In genomic region chr9:89729954-89730530, GRCh38 we compare ENCODE assay signal across 19 cellular contexts.
A peak's percentile ranks its signal among the peaks of the same experiment; 100 is the strongest.
DNase-seq lines count a peak whose midpoint lies in the region; ATAC-seq, FAIRE-seq and TF ChIP-seq lines count a peak whose summit lies in the region.
"Had no signal": no experiment of that assay in that cellular context is flagged by ENCODE, and none has a peak within 500 bp of the region (broad histone marks: within the 10 kb centered on the region; RNA-seq: fewer than 3 reads in every experiment).

No MANE protein-coding gene starts in this region.

- intact Hi-C loops in IMR-90 (cut with micrococcal nuclease) (no loop called here), HepG2 (cut with micrococcal nuclease; ENCODE audit: unreplicated experiment) (loop anchor here (10.0 kb wide), 1 partner anchor 375 kb away; no protein-coding TSS in a partner anchor)

- H3K36me3 ChIP-seq in BLaER1 treated with 17β-estradiol and CSF1 and Interleukin-3, amounts not matched to agents 10 nM and 100 nM = no peaks in the 10 kb centered on the region
- H3K36me3 ChIP-seq in IMR-90 (ENCODE audit: control insufficient read depth, insufficient read depth, low read length) (no peaks in the 10 kb centered on the region), HepG2 (replicated peaks in 1 of 2; ENCODE audit: control insufficient read depth in 1 of 2, insufficient read depth in 2 of 2, low read length in 2 of 2) (no peaks in the 10 kb centered on the region), trophoblast cell (ENCODE audit: control insufficient read depth in 1 of 2, insufficient read depth in 2 of 2, low read length in 2 of 2) (no peaks in the 10 kb centered on the region), gastroesophageal sphincter (no peaks in the 10 kb centered on the region)

- no peak overlapping the region for H4K91ac ChIP-seq in IMR-90 (ENCODE audit: insufficient read depth, low read depth, low read length)
- H4K91ac ChIP-seq in trophoblast cell (ENCODE audit: low read depth, low read length) = peak overlapping the region; percentile 26

- peaks cover 24 to 69% (median 64%) of the 10 kb centered on the region in 10 experiments for H3K4me1 ChIP-seq in BLaER1 treated with 17β-estradiol and CSF1 and Interleukin-3, amounts not matched to agents 10 nM and 100 nM
- H3K4me1 ChIP-seq in IMR-90 (ENCODE audit: control insufficient read depth, insufficient read depth, low read length) (no peaks in the 10 kb centered on the region), HepG2 (ENCODE audit: insufficient read depth, low read length) (peaks cover 26% of the 10 kb centered on the region), trophoblast cell (ENCODE audit: control insufficient read depth in 1 of 2, insufficient read depth in 2 of 2, low read length in 2 of 2) (peaks cover 4 to 6% of the 10 kb centered on the region in 2 experiments), gastroesophageal sphincter (peaks cover 0 to 20% (median 11%) of the 10 kb centered on the region in 3 donors)

- TF ChIP-seq EP300 in HepG2 (IDR thresholded peaks at IDR 0.05; ENCODE audit: low read depth in 2 of 2, low read length in 2 of 2) (no peak), HepG2 (CRISPR knock-in tag; IDR thresholded peaks at IDR 0.05; ENCODE audit: borderline replicate concordance) (no peak), gastroesophageal sphincter (IDR thresholded peaks at IDR 0.05) (no peak)

- no peak for TF ChIP-seq RAD21 in IMR-90 (IDR thresholded peaks at IDR 0.05; ENCODE audit: low read length)
- TF ChIP-seq RAD21 in HepG2 (CRISPR knock-in tag; IDR thresholded peaks at IDR 0.05) = no peak

- no peak overlapping the region for H4K5ac ChIP-seq in IMR-90 (ENCODE audit: low read depth, low read length)

- no peaks in the 10 kb centered on the region for H3K79me2 ChIP-seq in HepG2 (ENCODE audit: insufficient read depth, low read length)
- H3K79me2 ChIP-seq in trophoblast cell (ENCODE audit: control insufficient read depth, insufficient read depth, low read length, poor library complexity) = no peaks in the 10 kb centered on the region

- TF ChIP-seq CTCF in IMR-90 (conservative IDR thresholded peaks at IDR 0.05; ENCODE audit: low read depth, low read length) (no peak), HepG2 (CRISPR knock-in tag; IDR thresholded peaks at IDR 0.05) (no peak), gastroesophageal sphincter (IDR thresholded peaks at IDR 0.05) (no peak), omental fat pad (IDR thresholded peaks at IDR 0.05) (no peak)

- H3K4me3 ChIP-seq in BLaER1 treated with 17β-estradiol and CSF1 and Interleukin-3, amounts not matched to agents 10 nM and 100 nM = no peak overlapping the region
- no peak overlapping the region for H3K4me3 ChIP-seq in IMR-90 (ENCODE audit: insufficient read depth, low read depth, low read length)
- H3K4me3 ChIP-seq in HepG2 (replicated peaks in 1 of 3; ENCODE audit: insufficient read depth in 1 of 3, low read depth in 2 of 3, low read length in 3 of 3) = no peak overlapping the region
- H3K4me3 ChIP-seq in trophoblast cell (ENCODE audit: low read depth, low read length) = peak overlapping the region; percentile 8
- H3K4me3 ChIP-seq in gastroesophageal sphincter = no peak overlapping the region

- no peak overlapping the region for H4K12ac ChIP-seq in trophoblast cell (ENCODE audit: low read depth, low read length)

- H3K23ac ChIP-seq in IMR-90 (ENCODE audit: low read depth, low read length) (no peak overlapping the region), trophoblast cell (ENCODE audit: low read length) (peak overlapping the region; percentile 3)

- H3K79me1 ChIP-seq in IMR-90 (ENCODE audit: low read depth in 1 of 2, low read length in 2 of 2) (no peaks in the 10 kb centered on the region), trophoblast cell (ENCODE audit: low read length) (peaks cover 14% of the 10 kb centered on the region)

- peak overlapping the region; percentile 19 for H2BK12ac ChIP-seq in trophoblast cell (ENCODE audit: low read length)

- H2BK5ac ChIP-seq in IMR-90 (ENCODE audit: low read depth, low read length, poor library complexity, severe bottlenecking) (peak overlapping the region; percentile 82), trophoblast cell (ENCODE audit: low read depth, low read length, poor library complexity) (no peak overlapping the region)

- WGBS in IMR-90 (ENCODE audit: extremely low coverage in 2 of 2, insufficient read length in 1 of 2), 2 experiments = 73 to 100% methylated on average over 3 to 4 of the region's 5 CpGs
- 36% methylated on average over 5 of the region's 5 CpGs for WGBS in HepG2 (ENCODE audit: low lambda C conversion rate)
- 100% methylated on average over 4 of the region's 5 CpGs for WGBS in trophoblast cell (ENCODE audit: extremely low coverage, insufficient coverage, insufficient read length)
- WGBS in gastroesophageal sphincter (ENCODE audit: low coverage in 1 of 2), 2 donors = 74 to 85% methylated on average over 5 of the region's 5 CpGs

- BruUV-seq in IMR-90 (replicated peaks; lab: Mats Ljungman, UMichigan) (no TSS peak), HepG2 (replicated peaks; lab: Mats Ljungman, UMichigan) (no TSS peak)

- peaks cover 0 to 4% (median 0%) of the 10 kb centered on the region in 11 experiments; a peak in 1 of 22 replicates for H3K9me3 ChIP-seq in BLaER1 treated with 17β-estradiol and CSF1 and Interleukin-3, amounts not matched to agents 10 nM and 100 nM (replicated peaks in 1 of 11)
- H3K9me3 ChIP-seq in IMR-90 (ENCODE audit: control insufficient read depth, insufficient read depth, low read length) (no peaks in the 10 kb centered on the region), HepG2 (ENCODE audit: low read length) (no peaks in the 10 kb centered on the region), trophoblast cell (ENCODE audit: insufficient read depth, low read depth, low read length) (peaks cover 4% of the 10 kb centered on the region), gastroesophageal sphincter (no peaks in the 10 kb centered on the region)

- peak overlapping the region in 3 of 11 experiments; percentile 35 to 74 (median 39); a peak in 4 of 22 replicates for H3K27ac ChIP-seq in BLaER1 treated with 17β-estradiol and CSF1 and Interleukin-3, amounts not matched to agents 10 nM and 100 nM
- no peak overlapping the region for H3K27ac ChIP-seq in IMR-90 (ENCODE audit: insufficient read depth, low read length)
- no peak overlapping the region for H3K27ac ChIP-seq in HepG2 (ENCODE audit: extremely low read length, insufficient read depth, low read length)
- H3K27ac ChIP-seq in trophoblast cell (ENCODE audit: low read depth, low read length) = no peak overlapping the region
- no peak overlapping the region for H3K27ac ChIP-seq in gastroesophageal sphincter
- H3K27ac ChIP-seq: C4-2B, KMS-11 had no signal

- H2BK15ac ChIP-seq in IMR-90 (ENCODE audit: low read depth, low read length) = no peak overlapping the region

- CTCF ChIA-PET in IMR-90 (lab: Yijun Ruan, JAX) = no interaction called here
- CTCF ChIA-PET in HepG2 (lab: Yijun Ruan, JAX; ENCODE audit: low intra/inter-chr PET ratio, low total read pairs) = no interaction called here

- H2AK5ac ChIP-seq in IMR-90 (ENCODE audit: low read depth, low read length) (no peak overlapping the region), trophoblast cell (ENCODE audit: low read length) (no peak overlapping the region)

- no peak overlapping the region for H3K14ac ChIP-seq in IMR-90 (replicated peaks; ENCODE audit: low read depth, low read length)
- peak overlapping the region; percentile 25 for H3K14ac ChIP-seq in trophoblast cell (ENCODE audit: low read length)

- FAIRE-seq in HepG2 (lab: Jason Lieb, UNC) = no peak
- FAIRE-seq: D721Med, H54 had no signal

- peak overlapping the region; percentile 37 for H2AK9ac ChIP-seq in IMR-90 (replicated peaks; ENCODE audit: low read depth, low read length, poor library complexity)

- no peak overlapping the region for H3K56ac ChIP-seq in IMR-90 (ENCODE audit: extremely low read depth, insufficient read depth, low read length)

- no peaks in the 10 kb centered on the region for H3K9me1 ChIP-seq in IMR-90 (ENCODE audit: insufficient read depth, low read length)

- TF ChIP-seq POLR2A in IMR-90 (IDR thresholded peaks at IDR 0.05; ENCODE audit: low read depth, low read length) (no peak), HepG2 (IDR thresholded peaks at IDR 0.05; ENCODE audit: insufficient read depth in 1 of 2, low read depth in 2 of 2, low read length in 2 of 2) (no peak), gastroesophageal sphincter (IDR thresholded peaks at IDR 0.05) (no peak)

- H4K20me1 ChIP-seq in BLaER1 treated with 17β-estradiol and CSF1 and Interleukin-3, amounts not matched to agents 10 nM and 100 nM = peaks cover 0 to 6% (median 0%) of the 10 kb centered on the region in 11 experiments; a peak in 1 of 22 replicates
- H4K20me1 ChIP-seq in IMR-90 (ENCODE audit: insufficient read depth, low read length) (no peaks in the 10 kb centered on the region), HepG2 (ENCODE audit: insufficient read depth, low read length) (no peaks in the 10 kb centered on the region)

- no peak overlapping the region for H2BK20ac ChIP-seq in IMR-90 (ENCODE audit: low read depth, low read length)

- POLR2A ChIA-PET in IMR-90 (lab: Charles Lee; ENCODE audit: unreplicated experiment) = no interaction called here
- POLR2A ChIA-PET in HepG2 (lab: Yijun Ruan, JAX) = no interaction called here

- no peak overlapping the region for H3K9ac ChIP-seq in BLaER1 treated with 17β-estradiol and CSF1 and Interleukin-3, amounts not matched to agents 10 nM and 100 nM
- H3K9ac ChIP-seq in IMR-90 (ENCODE audit: low read depth, low read length) = no peak overlapping the region
- H3K9ac ChIP-seq in HepG2 (ENCODE audit: insufficient read depth, low read depth, low read length) = no peak overlapping the region
- H3K9ac ChIP-seq in trophoblast cell (ENCODE audit: low read length) = peak overlapping the region; percentile 28
- H3K9ac ChIP-seq: KMS-11 had no signal

- H4K8ac ChIP-seq in IMR-90 (ENCODE audit: low read depth in 2 of 2, low read length in 2 of 2) (no peak overlapping the region), trophoblast cell (ENCODE audit: low read depth, low read length) (no peak overlapping the region)

- no peak overlapping the region for H3K4ac ChIP-seq in IMR-90 (ENCODE audit: low read depth, low read length)
- no peak overlapping the region for H3K4ac ChIP-seq in trophoblast cell (ENCODE audit: low read depth, low read length)

- H3K18ac ChIP-seq in IMR-90 (ENCODE audit: low read depth, low read length) = no peak overlapping the region
- H3K18ac ChIP-seq in trophoblast cell (ENCODE audit: low read length) = peak overlapping the region; percentile 31

- H2AFZ ChIP-seq in IMR-90 (replicated peaks; ENCODE audit: low read length, poor library complexity) = peak overlapping the region; percentile 3
- H2AFZ ChIP-seq in HepG2 (ENCODE audit: low read length) = no peak overlapping the region
- H2AFZ ChIP-seq in trophoblast cell (ENCODE audit: insufficient read depth, low read length, poor library complexity) = no peak overlapping the region

- DNase-seq in IMR-90 = no peak
- no peak for DNase-seq in HepG2 (ENCODE audit: low spot score)
- no peak for DNase-seq in trophoblast cell
- no peak for DNase-seq in activated CD8-positive, alpha-beta memory T cell treated with anti-CD3 and anti-CD28 coated beads, Interleukin-2, amount 50 U/mL, for 48 hours
- no peak for DNase-seq in omental fat pad (ENCODE audit: low spot score)
- DNase-seq: DMS79, MV-4-11, NCI-H1694 treated with DMSO at 0.1 percent for 48 hours, NCI-H2227 treated with DMSO at 0.1 percent for 48 hours, NCI-H524, NCI-H82, PC-3, RPMI8226 had no signal

- in situ Hi-C loops in IMR-90 (cut with MboI; ENCODE audit: low sequenced_read_pairs) (no loop called here), HepG2 (cut with HindIII; ENCODE audit: extremely low pct_ligation_motif_present, low pct_unique_long_range_greater_than_20kb) (loop anchor here (10.0 kb wide), 1 partner anchor 125 kb away; the partner anchor contains the start of gene GADD45G)

- peak overlapping the region in 8 of 11 experiments; percentile 81 to 96 (median 90); a peak in 15 of 22 replicates for H3K4me2 ChIP-seq in BLaER1 treated with 17β-estradiol and CSF1 and Interleukin-3, amounts not matched to agents 10 nM and 100 nM
- H3K4me2 ChIP-seq in IMR-90 (ENCODE audit: low read depth, low read length) = no peak overlapping the region
- H3K4me2 ChIP-seq in HepG2 (ENCODE audit: low read depth, low read length) = no peak overlapping the region
- no peak overlapping the region for H3K4me2 ChIP-seq in trophoblast cell (ENCODE audit: low read length)
- H3K4me2 ChIP-seq: KMS-11 had no signal

- dilution Hi-C loops in IMR-90 (cut with HindIII; ENCODE audit: low sequenced_read_pairs, unreplicated experiment) = no loop called here

- H2BK120ac ChIP-seq in IMR-90 (ENCODE audit: low read depth, low read length) (no peak overlapping the region), trophoblast cell (ENCODE audit: insufficient read depth, low read length, poor library complexity) (peak overlapping the region; percentile 9)

- H3K27me3 ChIP-seq in BLaER1 treated with 17β-estradiol and CSF1 and Interleukin-3, amounts not matched to agents 10 nM and 100 nM = no peaks in the 10 kb centered on the region
- no peaks in the 10 kb centered on the region for H3K27me3 ChIP-seq in IMR-90 (ENCODE audit: control insufficient read depth, insufficient read depth, low read length)
- no peaks in the 10 kb centered on the region for H3K27me3 ChIP-seq in HepG2 (ENCODE audit: control insufficient read depth in 1 of 2, insufficient read depth in 2 of 2, low read length in 2 of 2)
- H3K27me3 ChIP-seq in trophoblast cell (ENCODE audit: insufficient read depth, low read length) = no peaks in the 10 kb centered on the region
- no peaks in the 10 kb centered on the region for H3K27me3 ChIP-seq in gastroesophageal sphincter

- ATAC-seq in IMR-90 (ENCODE audit: low read depth) (no peak), HepG2 (no peak; the same call in 2 of the 3 replicates), gastroesophageal sphincter (no peak), omental fat pad (ENCODE audit: low FRiP score) (no peak)
- ATAC-seq: PC-3 had no signal

Comparison
In these comparisons a context has a peak if more than half of its experiments do, and no peak if none do; other contexts are left out.
1. H3K4me2 ChIP-seq: peak in BLaER1 treated with 17β-estradiol and CSF1 and Interleukin-3, amounts not matched to agents 10 nM and 100 nM (8 of 11); none in IMR-90 (single experiment), HepG2 (single experiment) and trophoblast cell (single experiment).